In the genomic region with DNA sequence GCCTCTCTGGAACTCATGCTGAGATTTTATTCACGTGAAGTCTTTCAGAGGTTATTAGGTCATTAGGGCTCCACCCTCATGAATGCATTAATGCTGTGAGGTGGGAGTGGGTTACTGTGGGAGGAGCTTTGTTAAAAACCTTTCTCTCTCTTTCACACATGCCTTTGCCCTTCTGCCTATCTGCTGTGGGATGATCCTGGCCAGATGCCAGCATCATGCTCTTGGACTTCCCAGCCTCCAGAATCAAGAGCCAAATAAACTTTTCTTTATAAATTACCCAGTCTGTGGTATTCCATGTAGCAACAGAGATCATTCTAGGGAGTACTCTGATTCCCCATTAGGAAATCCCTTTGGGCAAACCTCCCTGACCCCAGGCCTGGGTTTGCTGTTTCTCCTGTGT, we compare ENCODE assay signal across 24 cellular contexts.
DNase-seq lines count a peak whose midpoint lies in the region; ATAC-seq, FAIRE-seq and TF ChIP-seq lines count a peak whose summit lies in the region.
"Had no signal": no experiment of that assay in that cellular context is flagged by ENCODE, and none has a peak within 500 bp of the region (broad histone marks: within the 10 kb centered on the region; RNA-seq: fewer than 3 reads in every experiment).

No MANE protein-coding gene starts in this region.

- no peaks in the 10 kb centered on the region for H3K36me3 ChIP-seq in HepG2 (replicated peaks in 1 of 2; ENCODE audit: control insufficient read depth in 1 of 2, insufficient read depth in 2 of 2, low read length in 2 of 2)
- no peaks in the 10 kb centered on the region for H3K36me3 ChIP-seq in right lobe of liver
- no peaks in the 10 kb centered on the region for H3K36me3 ChIP-seq in K562 (ENCODE audit: control insufficient read depth, insufficient read depth, low read length)
- H3K36me3 ChIP-seq: BE2C; BLaER1 treated with 17β-estradiol and CSF1 and Interleukin-3, amounts not matched to agents 10 nM and 100 nM had no signal

- no peak for TF ChIP-seq CTCF in HepG2 (CRISPR knock-in tag; IDR thresholded peaks at IDR 0.05)
- TF ChIP-seq CTCF in right lobe of liver (IDR thresholded peaks at IDR 0.05), result no peak
- TF ChIP-seq CTCF in K562 (IDR thresholded peaks at IDR 0.05 in 2 of 3, conservative IDR thresholded peaks at IDR 0.05 in 1 of 3; ENCODE audit: insufficient read depth in 2 of 3, low read depth in 1 of 3, low read length in 3 of 3), result no peak
- TF ChIP-seq CTCF in neural crest cell (conservative IDR thresholded peaks at IDR 0.05), result no peak
- TF ChIP-seq CTCF in Calu3 (IDR thresholded peaks at IDR 0.05; ENCODE audit: unreplicated experiment), result no peak

- no peaks in the 10 kb centered on the region for H3K79me2 ChIP-seq in HepG2 (ENCODE audit: insufficient read depth, low read length)
- H3K79me2 ChIP-seq in K562 (ENCODE audit: control insufficient read depth, insufficient read depth, low read length), result no peaks in the 10 kb centered on the region

- H3K4me1 ChIP-seq in HepG2 (ENCODE audit: insufficient read depth, low read length) (no peaks in the 10 kb centered on the region), right lobe of liver (no peaks in the 10 kb centered on the region), K562 (replicated peaks in 1 of 2; ENCODE audit: control insufficient read depth in 2 of 2, insufficient read depth in 2 of 2, low read length in 2 of 2) (peaks cover 0 to 20% of the 10 kb centered on the region in 2 experiments; a peak in 2 of 5 replicates)
- H3K4me1 ChIP-seq: BE2C had no signal

- peaks cover 3% of the 10 kb centered on the region for H3K36me3 Mint-ChIP-seq in neural crest cell (ENCODE audit: low read depth)
- H3K36me3 Mint-ChIP-seq in Calu3 (ENCODE audit: insufficient read depth, unreplicated experiment), result peaks cover 4% of the 10 kb centered on the region
- H3K36me3 Mint-ChIP-seq: CD14-positive monocyte had no signal

- TF ChIP-seq POLR2A in HepG2 (IDR thresholded peaks at IDR 0.05; ENCODE audit: insufficient read depth in 1 of 2, low read depth in 2 of 2, low read length in 2 of 2) (no peak), right lobe of liver (IDR thresholded peaks at IDR 0.05) (no peak), K562 (conservative IDR thresholded peaks at IDR 0.05) (no peak)

- CTCF ChIA-PET in HepG2 (lab: Yijun Ruan, JAX; ENCODE audit: low intra/inter-chr PET ratio, low total read pairs), result no interaction called here
- CTCF ChIA-PET in K562 (lab: Yijun Ruan, JAX; ENCODE audit: low intra/inter-chr PET ratio), result no interaction called here
- CTCF ChIA-PET in Calu3 (lab: Charles Lee), result no interaction called here

- no peaks in the 10 kb centered on the region for H4K20me1 ChIP-seq in HepG2 (ENCODE audit: insufficient read depth, low read length)
- H4K20me1 ChIP-seq in K562 (replicated peaks; ENCODE audit: control insufficient read depth, insufficient read depth, low read length), result no peaks in the 10 kb centered on the region
- H4K20me1 ChIP-seq: BLaER1 treated with 17β-estradiol and CSF1 and Interleukin-3, amounts not matched to agents 10 nM and 100 nM had no signal

- intact Hi-C loops in HepG2 (cut with micrococcal nuclease; ENCODE audit: unreplicated experiment), result no loop called here
- intact Hi-C loops in right lobe of liver (cut with DNase I), result no loop called here
- intact Hi-C loops in K562 (cut with micrococcal nuclease), result no loop called here
- intact Hi-C loops in left ventricle myocardium superior (cut with micrococcal nuclease), result no loop called here
- intact Hi-C loops in Calu3 (cut with micrococcal nuclease; ENCODE audit: unreplicated experiment), result no loop called here

- TF ChIP-seq EP300 in HepG2 (IDR thresholded peaks at IDR 0.05; ENCODE audit: low read depth in 2 of 2, low read length in 2 of 2), result no peak
- TF ChIP-seq EP300 in HepG2 (CRISPR knock-in tag; IDR thresholded peaks at IDR 0.05; ENCODE audit: borderline replicate concordance), result no peak
- no peak for TF ChIP-seq EP300 in K562 (IDR thresholded peaks at IDR 0.05; ENCODE audit: low read length)

- H3K9me3 Mint-ChIP-seq in neural crest cell (peaks cover 11% of the 10 kb centered on the region), Calu3 (ENCODE audit: low read depth, unreplicated experiment) (peaks cover 3% of the 10 kb centered on the region)
- H3K9me3 Mint-ChIP-seq: CD4-positive, alpha-beta T cell; HFFc6 had no signal

- BruUV-seq in HepG2 (replicated peaks; lab: Mats Ljungman, UMichigan) (no TSS peak), K562 (replicated peaks; lab: Mats Ljungman, UMichigan) (no TSS peak), Calu3 (replicated peaks; lab: Mats Ljungman, UMichigan) (no TSS peak)

- DNase-seq in HepG2 (ENCODE audit: low spot score) (no peak), right lobe of liver (no peak), K562 (ENCODE audit: extremely low read depth in 1 of 4, low spot score in 3 of 4) (no peak), neural crest cell (ENCODE audit: low read depth, low spot score) (no peak), left ventricle myocardium superior (no peak), Calu3 (no peak)
- no peak for DNase-seq in stimulated activated CD4-positive, alpha-beta T cell treated with anti-CD3 and anti-CD28 coated beads, Interleukin-1b, Interleukin-23, amount 100 ng/mL, for 48 hours
- DNase-seq: AML-193; CD4-positive, alpha-beta T cell; CD8-positive, alpha-beta memory T cell; DMS53; DMS79 treated with DMSO at 0.1 percent for 48 hours; GF-D8; H9; HFFc6 had no signal

- WGBS in HepG2 (ENCODE audit: low lambda C conversion rate), result 33% methylated on average over 1 of the region's 1 CpG
- 80% methylated on average over 1 of the region's 1 CpG for WGBS in right lobe of liver (ENCODE audit: insufficient coverage, low coverage, low lambda C conversion rate, missing lambda C conversion rate)
- 0% methylated on average over 1 of the region's 1 CpG for WGBS in K562 (ENCODE audit: insufficient coverage, low coverage, missing lambda C conversion rate)

- ATAC-seq in HepG2, result no peak
- ATAC-seq in right lobe of liver, result no peak
- ATAC-seq in K562, result no peak
- no peak for ATAC-seq in left ventricle myocardium superior
- ATAC-seq: GM23338, HCT116 had no signal

- H3K27me3 ChIP-seq in HepG2 (ENCODE audit: control insufficient read depth in 1 of 2, insufficient read depth in 2 of 2, low read length in 2 of 2) (no peaks in the 10 kb centered on the region), right lobe of liver (no peaks in the 10 kb centered on the region), K562 (ENCODE audit: control insufficient read depth in 2 of 2, insufficient read depth in 2 of 2, low read length in 2 of 2) (peaks cover 2 to 6% of the 10 kb centered on the region in 2 experiments; a peak in 4 of 5 replicates)
- H3K27me3 ChIP-seq: BE2C; BLaER1 treated with 17β-estradiol and CSF1 and Interleukin-3, amounts not matched to agents 10 nM and 100 nM had no signal

- H3K9ac ChIP-seq in HepG2 (ENCODE audit: insufficient read depth, low read depth, low read length), result no peak overlapping the region
- no peak overlapping the region for H3K9ac ChIP-seq in K562 (ENCODE audit: insufficient read depth in 1 of 2, low read depth in 2 of 2, low read length in 2 of 2)
- H3K9ac ChIP-seq: BLaER1 treated with 17β-estradiol and CSF1 and Interleukin-3, amounts not matched to agents 10 nM and 100 nM had no signal

- in situ Hi-C loops in HepG2 (cut with HindIII; ENCODE audit: extremely low pct_ligation_motif_present, low pct_unique_long_range_greater_than_20kb) (no loop called here), K562 (cut with MboI) (no loop called here)

- H3K4me1 Mint-ChIP-seq in neural crest cell (peaks cover 44% of the 10 kb centered on the region), Calu3 (ENCODE audit: low read depth, unreplicated experiment) (peaks cover 21% of the 10 kb centered on the region)
- H3K4me1 Mint-ChIP-seq: CD8-positive, alpha-beta memory T cell had no signal

- H3K27ac Mint-ChIP-seq in neural crest cell (ENCODE audit: unreplicated experiment) (peak overlapping the region; percentile 75), Calu3 (ENCODE audit: unreplicated experiment) (no peak overlapping the region)
- H3K27ac Mint-ChIP-seq: CD14-positive monocyte; CD4-positive, alpha-beta T cell; CD8-positive, alpha-beta memory T cell; GM23338; H9; HFFc6 had no signal

- H2AFZ ChIP-seq in HepG2 (ENCODE audit: low read length) (no peak overlapping the region), K562 (ENCODE audit: low read depth, low read length) (no peak overlapping the region)
- H2AFZ ChIP-seq: GM23338 had no signal

- H3K4me3 Mint-ChIP-seq in neural crest cell, result no peak overlapping the region
- H3K4me3 Mint-ChIP-seq in Calu3 (ENCODE audit: low read depth, unreplicated experiment), result no peak overlapping the region
- H3K4me3 Mint-ChIP-seq: CD14-positive monocyte; CD4-positive, alpha-beta T cell; CD8-positive, alpha-beta memory T cell; GM23338; H9; HFFc6 had no signal

- FAIRE-seq in HepG2 (lab: Jason Lieb, UNC) (no peak), K562 (lab: Jason Lieb, UNC) (no peak)
- FAIRE-seq: A204.1, GM12891, GM18507 had no signal

- H3K9me3 ChIP-seq in HepG2 (ENCODE audit: low read length) (no peaks in the 10 kb centered on the region), right lobe of liver (no peaks in the 10 kb centered on the region), K562 (replicated peaks; ENCODE audit: control insufficient read depth, insufficient read depth, low read depth, low read length) (peaks cover 6% of the 10 kb centered on the region; the same call in 1 of the 2 replicates)
- H3K9me3 ChIP-seq: BE2C had no signal

- no peaks in the 10 kb centered on the region for H3K9me1 ChIP-seq in K562 (ENCODE audit: control insufficient read depth, insufficient read depth, low read length)

- H3K27me3 Mint-ChIP-seq in neural crest cell (ENCODE audit: low read depth) (no peaks in the 10 kb centered on the region), Calu3 (ENCODE audit: unreplicated experiment) (peaks cover 7% of the 10 kb centered on the region)

- H3K27ac ChIP-seq in HepG2 (ENCODE audit: extremely low read length, insufficient read depth, low read length) (no peak overlapping the region), right lobe of liver (no peak overlapping the region), K562 (ENCODE audit: extremely low read depth, low read depth, low read length) (no peak overlapping the region)
- H3K27ac ChIP-seq: 22Rv1; BLaER1 treated with 17β-estradiol and CSF1 and Interleukin-3, amounts not matched to agents 10 nM and 100 nM had no signal

- POLR2A ChIA-PET in HepG2 (lab: Yijun Ruan, JAX), result no interaction called here
- POLR2A ChIA-PET in K562 (lab: Yijun Ruan, JAX), result no interaction called here

- H3K4me2 ChIP-seq in HepG2 (ENCODE audit: low read depth, low read length) (no peak overlapping the region), K562 (ENCODE audit: insufficient read depth, low read length) (no peak overlapping the region)
- H3K4me2 ChIP-seq: BLaER1 treated with 17β-estradiol and CSF1 and Interleukin-3, amounts not matched to agents 10 nM and 100 nM; GM23338 had no signal

- H3K4me3 ChIP-seq in HepG2 (replicated peaks in 1 of 3; ENCODE audit: insufficient read depth in 1 of 3, low read depth in 2 of 3, low read length in 3 of 3) (no peak overlapping the region), right lobe of liver (no peak overlapping the region), K562 (no peak overlapping the region)
- H3K4me3 ChIP-seq: BLaER1 treated with 17β-estradiol and CSF1 and Interleukin-3, amounts not matched to agents 10 nM and 100 nM; GM23338 had no signal

- TF ChIP-seq RAD21 in HepG2 (CRISPR knock-in tag; IDR thresholded peaks at IDR 0.05) (no peak), K562 (CRISPR knock-in tag; conservative IDR thresholded peaks at IDR 0.05 in 1 of 2, IDR thresholded peaks at IDR 0.05 in 1 of 2) (no peak)
